In the genomic region with DNA sequence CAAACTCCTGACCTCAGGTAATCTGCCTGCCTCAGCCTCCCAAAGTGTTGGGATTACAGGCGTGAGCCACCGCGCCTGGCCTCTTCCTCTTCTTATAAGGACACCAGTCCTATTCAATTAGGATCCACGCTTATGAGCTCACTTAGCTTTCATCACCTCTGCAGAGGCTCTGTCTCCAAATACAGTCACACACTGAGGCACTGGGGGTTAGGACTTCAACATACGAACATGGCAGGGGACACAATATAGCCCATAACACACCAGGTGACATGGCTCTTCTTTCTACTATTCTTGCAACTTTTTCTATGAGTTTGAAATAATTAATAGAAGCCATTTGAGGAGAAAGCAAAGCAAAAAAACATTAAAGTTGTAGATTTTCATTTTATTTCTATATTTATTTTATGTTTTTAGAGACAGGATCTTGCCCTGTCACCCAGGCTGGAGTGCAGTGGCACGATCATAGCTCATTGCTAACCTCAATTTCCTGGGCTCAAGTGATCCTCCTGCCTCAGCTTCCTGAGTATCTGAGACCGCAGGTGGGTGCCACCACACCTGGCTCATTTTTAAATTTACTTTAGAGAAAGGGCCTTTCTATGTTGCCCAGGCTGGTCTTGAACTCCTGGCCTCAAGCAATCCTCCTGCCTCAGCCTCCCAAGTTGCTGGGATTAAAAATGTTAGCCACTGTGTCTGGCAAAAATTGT, we compare ENCODE assay signal across 17 cellular contexts. TPM values are rescaled to one million over a fixed set of nuclear protein-coding genes. Genes with fewer than 3 reads are reported as not detected.
"Had no signal": no experiment of that assay in that cellular context is flagged by ENCODE, and none has a peak within 500 bp of the region (broad histone marks: within the 10 kb centered on the region; RNA-seq: fewer than 3 reads in every experiment).

No MANE protein-coding gene starts in this region.

- ATAC-seq: left ventricle myocardium superior had no signal

- H3K27ac ChIP-seq: hepatocyte, stomach, thoracic aorta had no signal

- H3K27ac Mint-ChIP-seq: activated naive CD8-positive, alpha-beta T cell; T-helper 2 cell treated with Interferon-gamma antibody and Interleukin-4, amounts not matched to agents 5 μg/mL and 100 μg/mL, for 36 hours had no signal

- H3K79me2 ChIP-seq: hepatocyte had no signal

- H3K27me3 ChIP-seq: hepatocyte had no signal

- H3K4me2 ChIP-seq: hepatocyte had no signal

- H3K4me3 Mint-ChIP-seq: activated naive CD8-positive, alpha-beta T cell; T-helper 2 cell treated with Interferon-gamma antibody and Interleukin-4, amounts not matched to agents 5 μg/mL and 100 μg/mL, for 36 hours had no signal

- H3K4me3 ChIP-seq: hepatocyte, stomach, thoracic aorta had no signal

- DNase-seq: activated CD4-positive, alpha-beta T cell treated with anti-CD3 and anti-CD28 coated beads, Interleukin-2, amount 50 U/mL, for 4 hours; anterior cingulate cortex; left ventricle myocardium superior; mesendoderm; retina; stimulated activated CD4-positive, alpha-beta T cell treated with anti-CD3 and anti-CD28 coated beads, Interleukin-4, amount 100 ng/mL, for 1 hour; stimulated activated CD8-positive, alpha-beta memory T cell treated with anti-CD3 and anti-CD28 coated beads, Interleukin-4, amount 100 ng/mL, for 48 hours; stomach had no signal

- H3K27me3 Mint-ChIP-seq: activated naive CD8-positive, alpha-beta T cell had no signal

- H2AFZ ChIP-seq: hepatocyte had no signal

- H3K36me3 ChIP-seq: stomach, thoracic aorta had no signal

RNA-seq across cellular contexts. Expression of a gene that starts 6.0 kb away (rescaled TPM):
- total RNA-seq: chondrocyte, dermis microvascular lymphatic vessel endothelial cell, kidney epithelial cell, left ventricle myocardium superior, thoracic aorta, ureter had no signal
- polyA plus RNA-seq: esophagus had no signal
